ENCODE assay signal across 11 cellular contexts in genomic region chr7:48139461-48139860, GRCh38. TPM values are rescaled to one million over a fixed set of nuclear protein-coding genes. Genes with fewer than 3 reads are reported as not detected.
DNase-seq lines count a peak whose midpoint lies in the region; ATAC-seq and TF ChIP-seq lines count a peak whose summit lies in the region.
"Had no signal": no experiment of that assay in that cellular context is flagged by ENCODE, and none has a peak within 500 bp of the region (broad histone marks: within the 10 kb centered on the region; RNA-seq: fewer than 3 reads in every experiment).

No MANE protein-coding gene starts in this region.

- no peak overlapping the region for H3K4me3 ChIP-seq in AG04450 (ENCODE audit: low read depth, low read length)
- no peak overlapping the region for H3K4me3 ChIP-seq in HEK293 (ENCODE audit: low read depth, low read length)
- no peak overlapping the region for H3K4me3 ChIP-seq in WERI-Rb-1 (ENCODE audit: low read depth, low read length)
- H3K4me3 ChIP-seq in aorta (ENCODE audit: low read length in 2 of 2): no peak overlapping the region
- no peak overlapping the region for H3K4me3 ChIP-seq in uterus

- H3K27ac ChIP-seq in AG04450 (ENCODE audit: low read depth, low read length): no peak overlapping the region
- H3K27ac ChIP-seq in HEK293 (ENCODE audit: extremely low read depth, low read depth, low read length): no peak overlapping the region
- H3K27ac ChIP-seq in WERI-Rb-1: no peak overlapping the region
- H3K27ac ChIP-seq in aorta (ENCODE audit: low read depth in 1 of 2, low read length in 2 of 2): no peak overlapping the region
- H3K27ac ChIP-seq in uterus: no peak overlapping the region
- H3K27ac ChIP-seq: parathyroid adenoma had no signal

- no peaks in the 10 kb centered on the region for H3K27me3 ChIP-seq in AG04450 (ENCODE audit: control insufficient read depth, insufficient read depth, low read length)
- H3K27me3 ChIP-seq in WERI-Rb-1 (ENCODE audit: insufficient read depth, low read depth, severe bottlenecking): no peaks in the 10 kb centered on the region
- H3K27me3 ChIP-seq in aorta (ENCODE audit: control insufficient read depth in 1 of 2, insufficient read depth in 2 of 2, low read length in 1 of 2): no peaks in the 10 kb centered on the region
- no peaks in the 10 kb centered on the region for H3K27me3 ChIP-seq in uterus

- H3K4me1 ChIP-seq in HEK293 (ENCODE audit: control insufficient read depth, insufficient read depth, low read length): no peaks in the 10 kb centered on the region
- no peaks in the 10 kb centered on the region for H3K4me1 ChIP-seq in aorta (ENCODE audit: control insufficient read depth in 1 of 2, insufficient read depth in 2 of 2, low read length in 2 of 2)
- no peaks in the 10 kb centered on the region for H3K4me1 ChIP-seq in uterus
- H3K4me1 ChIP-seq: parathyroid adenoma had no signal

- POLR2A ChIA-PET in AG04450 (lab: Yijun Ruan, JAX) (interaction anchor here (0.6 kb wide), 1 partner anchor 803 kb away, joined by 3 read pairs; no protein-coding TSS in a partner anchor), HEK293 (lab: Yijun Ruan, JAX) (no interaction called here)

- TF ChIP-seq CTCF in AG04450 (IDR thresholded peaks at IDR 0.05; ENCODE audit: low read depth, low read length) (peak; percentile 57), HEK293 (tag by site-specific recombination; IDR thresholded peaks at IDR 0.05) (no peak), WERI-Rb-1 (IDR thresholded peaks at IDR 0.05; ENCODE audit: low read depth, low read length) (peak; percentile 37; the same call in 1 of the 2 replicates), uterus (IDR thresholded peaks at IDR 0.05) (no peak)

- WGBS in aorta, 2 donors: 73 to 78% methylated on average over 3 of the region's 3 CpGs

- TF ChIP-seq POLR2A in uterus (IDR thresholded peaks at IDR 0.05): no peak

- DNase-seq in AG04450 (ENCODE audit: low read depth, low spot score) (no peak), WERI-Rb-1 (no peak), iPS-NIHi11 (ENCODE audit: low spot score) (peak; percentile 17), aorta (no peak), NCI-H774 (lab: John Stamatoyannopoulos, UW) (no peak), uterus (no peak)
- DNase-seq: activated CD4-positive, alpha-beta memory T cell treated with anti-CD3 and anti-CD28 coated beads for 36 hours; Right ventricle myocardium superior had no signal

- intact Hi-C loops in aorta (cut with DNase I) (no loop called here), uterus (cut with DNase I; ENCODE audit: low total_unique reads) (no loop called here)

- CTCF ChIA-PET in AG04450 (lab: Charles Lee) (interaction anchor here (0.6 to 4.8 kb wide), 6 partner anchors 9 to 539 kb away, joined by 3 to 20 read pairs (median 3); no protein-coding TSS in a partner anchor), HEK293 (lab: Yijun Ruan, JAX) (interaction anchor here (0.8 to 1.4 kb wide), 2 partner anchors 15 to 29 kb away, joined by 3 to 4 read pairs; no protein-coding TSS in a partner anchor)

- ATAC-seq in aorta (ENCODE audit: low FRiP score) (no peak), GM19351 (IDR thresholded peaks at IDR 0.05; ENCODE audit: unreplicated experiment) (no peak)

- H3K9me3 ChIP-seq in AG04450 (ENCODE audit: control insufficient read depth, insufficient read depth, low read length) (no peaks in the 10 kb centered on the region), HEK293 (ENCODE audit: control insufficient read depth, insufficient read depth, low read depth, low read length) (no peaks in the 10 kb centered on the region), WERI-Rb-1 (ENCODE audit: severe bottlenecking) (peaks cover 2% of the 10 kb centered on the region), aorta (ENCODE audit: control insufficient read depth, low read length) (peaks cover 2% of the 10 kb centered on the region), uterus (no peaks in the 10 kb centered on the region)

- H3K36me3 ChIP-seq in HEK293 (ENCODE audit: control insufficient read depth in 2 of 2, insufficient read depth in 1 of 2, low read length in 2 of 2): no peaks in the 10 kb centered on the region
- no peaks in the 10 kb centered on the region for H3K36me3 ChIP-seq in WERI-Rb-1
- no peaks in the 10 kb centered on the region for H3K36me3 ChIP-seq in aorta (ENCODE audit: control insufficient read depth in 1 of 2, insufficient read depth in 2 of 2, low read length in 1 of 2)
- no peaks in the 10 kb centered on the region for H3K36me3 ChIP-seq in uterus

TF ChIP-seq in HEK293, 187 proteins besides CTCF, POLR2A, EP300 and RAD21:
- no peak for TF ChIP-seq GLIS2 (tag by site-specific recombination; IDR thresholded peaks at IDR 0.05)
- peak; percentile 30; the same call in 1 of the 2 replicates for TF ChIP-seq ZNF654 (tag by site-specific recombination; IDR thresholded peaks at IDR 0.05; ENCODE audit: low read depth)

RNA-seq across cellular contexts. Expression of gene ABCA13, which starts 31.8 kb away (rescaled TPM):
- 0.04 and 0.05 TPM in 2 replicates for polyA plus RNA-seq in AG04450 (2011; rRNA removed)
- 0.05 and 0.22 TPM in 2 replicates for polyA minus RNA-seq in AG04450 (2011; rRNA and poly(A)+ RNA removed)
- under 1 TPM; 0.06 to 0.12 TPM for total RNA-seq in aorta
- not detected for polyA plus RNA-seq in aorta
- 1 to 10 TPM in 1 of 4 donors, under 1 TPM in 2, not detected in 1; 0.12 to 1.0 (median 0.26) TPM for total RNA-seq in uterus
- total RNA-seq: activated CD4-positive, alpha-beta memory T cell treated with anti-CD3 and anti-CD28 coated beads for 36 hours had no signal

RNA-seq across cellular contexts. Expression of gene UPP1, which starts 50.4 kb away (rescaled TPM):
- polyA plus RNA-seq in AG04450 (2011; rRNA removed) (7.9 and 8.3 TPM in 2 replicates), aorta (10 to 100 TPM; 34.1 to 63.0 TPM)
- 2.2 and 3.6 TPM in 2 replicates for polyA minus RNA-seq in AG04450 (2011; rRNA and poly(A)+ RNA removed)
- total RNA-seq in aorta (10 to 100 TPM; 30.4 to 34.9 TPM), uterus (10 to 100 TPM in 1 of 4 donors, 1 to 10 TPM in 3; 1.5 to 25.2 (median 5.4) TPM)

Comparison
In these comparisons a context has a peak if more than half of its experiments do, and no peak if none do; other contexts are left out.
1. CTCF ChIP-seq: peak in AG04450 (single experiment) and WERI-Rb-1 (single experiment); none in HEK293 (single experiment) and uterus (0 of 4).